In genomic region chr12:104691661-104692334, GRCh38 we compare ENCODE assay signal across 12 cellular contexts.
DNase-seq lines count a peak whose midpoint lies in the region; ATAC-seq and TF ChIP-seq lines count a peak whose summit lies in the region.
"Had no signal": no experiment of that assay in that cellular context is flagged by ENCODE, and none has a peak within 500 bp of the region (broad histone marks: within the 10 kb centered on the region; RNA-seq: fewer than 3 reads in every experiment).

No MANE protein-coding gene starts in this region.

- peak overlapping the region; percentile 19; the same call in 1 of the 2 replicates for H3K4me2 ChIP-seq in BLaER1

- H3K36me3 ChIP-seq in BLaER1, result peaks cover 31% of the 10 kb centered on the region
- H3K36me3 ChIP-seq in tibial nerve, result no peaks in the 10 kb centered on the region
- H3K36me3 ChIP-seq: ascending aorta had no signal

- H3K27ac ChIP-seq in BLaER1, result no peak overlapping the region
- H3K27ac ChIP-seq in tibial nerve, result no peak overlapping the region
- H3K27ac ChIP-seq: ascending aorta had no signal

- H3K4me1 ChIP-seq in BLaER1, result peaks cover 88% of the 10 kb centered on the region
- H3K4me1 ChIP-seq in tibial nerve, result peaks cover 0 to 20% (median 4%) of the 10 kb centered on the region in 4 donors

- H3K9ac ChIP-seq in BLaER1, result no peak overlapping the region

- peaks cover 96% of the 10 kb centered on the region for H4K20me1 ChIP-seq in BLaER1

- WGBS in tibial nerve, 2 donors, result 86 to 87% methylated on average over 16 to 17 of the region's 17 CpGs

- peaks cover 14% of the 10 kb centered on the region for H3K9me3 ChIP-seq in BLaER1
- no peaks in the 10 kb centered on the region for H3K9me3 ChIP-seq in tibial nerve
- H3K9me3 ChIP-seq: ascending aorta had no signal

- no peak for TF ChIP-seq EP300 in tibial nerve (IDR thresholded peaks at IDR 0.05)

- no peak for TF ChIP-seq CTCF in tibial nerve (IDR thresholded peaks at IDR 0.05)

- H3K4me3 ChIP-seq in BLaER1, result no peak overlapping the region
- H3K4me3 ChIP-seq in tibial nerve, result no peak overlapping the region
- H3K4me3 ChIP-seq: ascending aorta had no signal

- ATAC-seq in GM18867 (IDR thresholded peaks at IDR 0.05; ENCODE audit: unreplicated experiment), result peak; percentile 55
- peak; percentile 36 for ATAC-seq in GM21717 (IDR thresholded peaks at IDR 0.05; ENCODE audit: unreplicated experiment)
- ATAC-seq in HG03571 (IDR thresholded peaks at IDR 0.05; ENCODE audit: unreplicated experiment), result peak; percentile 42
- ATAC-seq: stimulated activated naive CD8-positive, alpha-beta T cell treated with anti-CD3 and anti-CD28 coated beads, Interleukin-15, Interleukin-2, amounts not matched to agents 100 U/mL and 50 U/mL, for 24 hours had no signal

- H3K27me3 ChIP-seq in BLaER1 (no peaks in the 10 kb centered on the region), tibial nerve (no peaks in the 10 kb centered on the region)
- H3K27me3 ChIP-seq: ascending aorta had no signal

- no peak for TF ChIP-seq POLR2A in tibial nerve (IDR thresholded peaks at IDR 0.05)

- DNase-seq in NCI-H774 (lab: John Stamatoyannopoulos, UW) (no peak), tibial nerve (ENCODE audit: low spot score in 2 of 2) (no peak), DMS79 treated with DMSO at 0.1 percent for 48 hours (lab: John Stamatoyannopoulos, UW) (no peak), NCI-H2081 (lab: John Stamatoyannopoulos, UW) (no peak)
- DNase-seq: NCI-H524; stimulated activated CD4-positive, alpha-beta T cell treated with anti-CD3 and anti-CD28 coated beads, Interleukin-15, amount 100 ng/mL, for 24 hours; stimulated activated naive CD8-positive, alpha-beta T cell treated with anti-CD3 and anti-CD28 coated beads, Interleukin-15, Interleukin-2, amounts not matched to agents 100 U/mL and 50 U/mL, for 24 hours had no signal
